In the genomic region with DNA sequence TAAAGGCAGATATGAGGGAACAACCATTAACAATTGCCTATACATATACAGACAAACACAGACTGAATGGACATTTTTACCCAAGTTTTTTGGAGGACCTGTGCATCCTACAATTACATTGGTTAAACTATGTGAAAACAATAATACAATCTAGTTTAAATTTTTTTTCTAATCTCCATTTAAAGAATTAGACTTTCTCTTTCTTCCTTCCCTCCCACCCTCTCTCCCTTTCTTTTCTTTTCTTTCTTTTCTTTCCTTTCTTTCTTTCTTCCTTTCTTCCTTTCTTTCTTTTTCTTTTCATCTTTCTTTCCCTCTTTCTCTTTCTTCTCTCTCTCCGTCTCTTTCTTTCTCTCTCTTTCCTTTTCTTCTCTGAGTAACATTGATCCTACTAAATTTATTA, we compare ENCODE assay signal across 25 cellular contexts.
"Had no signal": no experiment of that assay in that cellular context is flagged by ENCODE, and none has a peak within 500 bp of the region (broad histone marks: within the 10 kb centered on the region; RNA-seq: fewer than 3 reads in every experiment).

No MANE protein-coding gene starts in this region.

- H3K27ac Mint-ChIP-seq: dendritic cell treated with granulocyte-macrophage colony-stimulating factor and Interleukin-4, amounts not matched to agents 40 ng/mL and 50 ng/mL, for 4 days; effector memory CD8-positive, alpha-beta T cell; endodermal cell had no signal

- H3K27me3 Mint-ChIP-seq: dendritic cell treated with granulocyte-macrophage colony-stimulating factor and Interleukin-4, amounts not matched to agents 40 ng/mL and 50 ng/mL, for 4 days; effector memory CD8-positive, alpha-beta T cell; memory B cell had no signal

- H3K9me3 Mint-ChIP-seq: dendritic cell treated with granulocyte-macrophage colony-stimulating factor and Interleukin-4, amounts not matched to agents 40 ng/mL and 50 ng/mL, for 4 days; effector memory CD8-positive, alpha-beta T cell; endodermal cell; memory B cell had no signal

- H3K4me1 ChIP-seq: colonic mucosa, esophagus squamous epithelium, gastrocnemius medialis, heart right ventricle, left lung had no signal

- ATAC-seq: effector memory CD8-positive, alpha-beta T cell; esophagus mucosa; gastrocnemius medialis; heart right ventricle; left cardiac atrium; left lung; left ventricle myocardium superior had no signal

- H3K36me3 ChIP-seq: colonic mucosa, esophagus squamous epithelium, gastrocnemius medialis, heart right ventricle, left lung had no signal

- H3K4me3 ChIP-seq: colonic mucosa, esophagus squamous epithelium, gastrocnemius medialis, heart right ventricle, left lung, lung had no signal

- H3K4me1 Mint-ChIP-seq: memory B cell had no signal

- DNase-seq: colonic mucosa; cortex of kidney; effector CD8-positive, alpha-beta T cell; effector memory CD8-positive, alpha-beta T cell; endodermal cell; erythroblast; esophagus squamous epithelium; foreskin fibroblast; foreskin melanocyte; gastrocnemius medialis; glutamatergic neuron; head of caudate nucleus; heart right ventricle; hippocampal formation; left cardiac atrium; left lung; left ventricle myocardium superior; mammary epithelial cell; mesendoderm; midbrain had no signal

- H3K27ac ChIP-seq: colonic mucosa, epithelial cell of prostate, esophagus squamous epithelium, gastrocnemius medialis, heart right ventricle, left lung had no signal

- H3K9me3 ChIP-seq: colonic mucosa, esophagus squamous epithelium, gastrocnemius medialis, heart right ventricle, left lung had no signal

- H3K4me3 Mint-ChIP-seq: dendritic cell treated with granulocyte-macrophage colony-stimulating factor and Interleukin-4, amounts not matched to agents 40 ng/mL and 50 ng/mL, for 4 days; effector memory CD8-positive, alpha-beta T cell; endodermal cell; memory B cell had no signal

- H3K27me3 ChIP-seq: colonic mucosa, esophagus squamous epithelium, gastrocnemius medialis, heart right ventricle, left lung had no signal
